In genomic region chr4:19987746-19988145, GRCh38 we compare ENCODE assay signal across 15 cellular contexts.
A peak's percentile ranks its signal among the peaks of the same experiment; 100 is the strongest.
DNase-seq lines count a peak whose midpoint lies in the region; ATAC-seq lines count a peak whose summit lies in the region.
"Had no signal": no experiment of that assay in that cellular context is flagged by ENCODE, and none has a peak within 500 bp of the region (broad histone marks: within the 10 kb centered on the region; RNA-seq: fewer than 3 reads in every experiment).

No MANE protein-coding gene starts in this region.

- H3K36me3 ChIP-seq in ACC112 (ENCODE audit: insufficient read depth, low read length), result no peaks in the 10 kb centered on the region
- H3K36me3 ChIP-seq: neutrophil had no signal

- H3K4me3 ChIP-seq in ACC112 (ENCODE audit: low read depth, low read length), result peak overlapping the region; percentile 12; the same call in 1 of the 2 replicates

- H3K27ac ChIP-seq in ACC112 (ENCODE audit: low read depth, low read length), result peak overlapping the region; percentile 80
- H3K27ac ChIP-seq: neutrophil had no signal

- H2AFZ ChIP-seq in ACC112 (ENCODE audit: low read length, unreplicated experiment), result peak overlapping the region; percentile 43

- no peaks in the 10 kb centered on the region for H3K79me2 ChIP-seq in ACC112 (ENCODE audit: control insufficient read depth, insufficient read depth, low read length, unreplicated experiment)

- peak; percentile 58 for DNase-seq in HS-5 (ENCODE audit: low read depth)
- peak; percentile 5 for DNase-seq in brain pericyte (ENCODE audit: low read depth, low spot score)
- DNase-seq in hepatic stellate cell (ENCODE audit: low spot score), result peak; percentile 27
- no peak for DNase-seq in amniotic stem cell (lab: John Stamatoyannopoulos, UW)
- DNase-seq in middle frontal gyrus (ENCODE audit: extremely low spot score, low spot score), result no peak
- no peak for DNase-seq in hippocampal formation (lab: John Stamatoyannopoulos, UW)
- DNase-seq: activated naive CD4-positive, alpha-beta T cell treated with Interleukin-2 at 50 U/mL for 16 hours; Calu3; cerebellar nuclear complex; NCI-H1048; small intestine had no signal

- ATAC-seq in GM18909 (IDR thresholded peaks at IDR 0.05; ENCODE audit: poor library complexity, unreplicated experiment), result no peak
- ATAC-seq: esophagus mucosa had no signal

- H3K27me3 ChIP-seq in ACC112 (ENCODE audit: insufficient read depth, low read length), result no peaks in the 10 kb centered on the region
- H3K27me3 ChIP-seq: neutrophil had no signal

- peaks cover 36% of the 10 kb centered on the region for H3K4me1 ChIP-seq in ACC112 (ENCODE audit: control insufficient read depth, insufficient read depth, low read length, unreplicated experiment)

Comparison
In these comparisons a context has a peak if more than half of its experiments do, and no peak if none do; other contexts are left out.
1. DNase-seq: peak in HS-5 (single experiment), brain pericyte (single experiment) and hepatic stellate cell (single experiment); none in amniotic stem cell (single experiment), middle frontal gyrus (single experiment) and hippocampal formation (0 of 2).